23 cellular contexts compared by ENCODE assay signal in the genomic region with DNA sequence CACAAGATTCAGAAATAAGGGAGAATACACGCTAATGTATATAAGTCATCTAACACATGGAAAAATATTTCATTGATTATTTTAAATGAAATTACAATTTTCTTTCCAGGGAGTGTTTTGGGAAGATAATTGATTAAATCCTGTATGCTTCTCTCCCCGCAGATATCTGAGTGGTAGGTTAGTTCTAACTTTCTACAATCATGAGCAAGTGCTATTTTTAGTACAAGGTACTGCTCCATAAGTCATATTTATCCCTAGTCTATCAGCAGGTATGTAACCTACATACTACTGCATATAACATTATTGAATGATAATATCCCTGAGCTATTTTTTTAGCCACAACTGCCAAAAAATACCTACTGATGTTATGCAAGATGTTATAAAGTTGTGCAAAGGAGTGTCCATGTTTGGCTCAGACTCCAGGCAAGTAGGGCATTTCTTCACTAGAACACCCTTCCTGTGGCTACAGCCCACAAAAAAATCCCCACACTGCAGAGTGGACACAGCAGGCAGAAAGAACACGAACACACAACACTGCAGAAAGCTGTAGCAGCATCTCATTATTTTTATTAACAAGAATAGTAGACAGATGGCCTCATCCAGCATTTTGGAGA.
DNase-seq lines count a peak whose midpoint lies in the region; ATAC-seq and TF ChIP-seq lines count a peak whose summit lies in the region.
"Had no signal": no experiment of that assay in that cellular context is flagged by ENCODE, and none has a peak within 500 bp of the region (broad histone marks: within the 10 kb centered on the region; RNA-seq: fewer than 3 reads in every experiment).

No MANE protein-coding gene starts in this region.

- H3K27ac ChIP-seq in IMR-90 (ENCODE audit: insufficient read depth, low read length), result no peak overlapping the region
- no peak overlapping the region for H3K27ac ChIP-seq in liver (ENCODE audit: low read depth in 1 of 2, low read length in 2 of 2)
- no peak overlapping the region for H3K27ac ChIP-seq in caudate nucleus (ENCODE audit: low read depth, low read length)
- H3K27ac ChIP-seq: gastroesophageal sphincter, SK-N-MC, stomach, tibial nerve had no signal

- no peak overlapping the region for H3K18ac ChIP-seq in IMR-90 (ENCODE audit: low read depth, low read length)

- BruUV-seq in Caco-2 (replicated peaks; lab: Mats Ljungman, UMichigan) (no TSS peak), IMR-90 (replicated peaks; lab: Mats Ljungman, UMichigan) (no TSS peak)

- no peaks in the 10 kb centered on the region for H3K9me1 ChIP-seq in IMR-90 (ENCODE audit: insufficient read depth, low read length)

- TF ChIP-seq CTCF in Caco-2 (IDR thresholded peaks at IDR 0.05; ENCODE audit: insufficient read depth in 1 of 2, low read depth in 1 of 2, low read length in 1 of 2, severe bottlenecking in 1 of 2, unreplicated experiment in 1 of 2) (no peak), IMR-90 (conservative IDR thresholded peaks at IDR 0.05; ENCODE audit: low read depth, low read length) (no peak), choroid plexus epithelial cell (conservative IDR thresholded peaks at IDR 0.05; ENCODE audit: low read depth, low read length) (no peak), liver (IDR thresholded peaks at IDR 0.05; ENCODE audit: low read depth, low read length, missing input control) (no peak)

- no peak overlapping the region for H3K14ac ChIP-seq in IMR-90 (replicated peaks; ENCODE audit: low read depth, low read length)

- no peak overlapping the region for H2AK9ac ChIP-seq in IMR-90 (replicated peaks; ENCODE audit: low read depth, low read length, poor library complexity)

- H3K9ac ChIP-seq in IMR-90 (ENCODE audit: low read depth, low read length) (no peak overlapping the region), liver (ENCODE audit: low read depth in 1 of 2, low read length in 2 of 2) (no peak overlapping the region)

- H4K8ac ChIP-seq in IMR-90 (ENCODE audit: low read depth in 2 of 2, low read length in 2 of 2), result no peak overlapping the region

- H3K36me3 ChIP-seq in Caco-2 (ENCODE audit: control insufficient read depth, insufficient read depth, low read length) (no peaks in the 10 kb centered on the region), IMR-90 (ENCODE audit: control insufficient read depth, insufficient read depth, low read length) (peaks cover 4% of the 10 kb centered on the region; the same call in 1 of the 2 replicates), liver (ENCODE audit: control insufficient read depth in 4 of 4, insufficient read depth in 3 of 4, low read depth in 1 of 4, low read length in 3 of 4) (no peaks in the 10 kb centered on the region)
- H3K36me3 ChIP-seq: gastroesophageal sphincter, stomach had no signal

- H3K27me3 ChIP-seq in Caco-2 (replicated peaks; ENCODE audit: control insufficient read depth, insufficient read depth, low read length) (no peaks in the 10 kb centered on the region), IMR-90 (ENCODE audit: control insufficient read depth, insufficient read depth, low read length) (no peaks in the 10 kb centered on the region), liver (ENCODE audit: control insufficient read depth in 4 of 4, insufficient read depth in 4 of 4, low read length in 3 of 4) (no peaks in the 10 kb centered on the region)
- H3K27me3 ChIP-seq: gastroesophageal sphincter, stomach, tibial nerve had no signal

- POLR2A ChIA-PET in Caco-2 (lab: Charles Lee) (no interaction called here), IMR-90 (lab: Charles Lee; ENCODE audit: unreplicated experiment) (no interaction called here)

- no peak overlapping the region for H2AK5ac ChIP-seq in IMR-90 (ENCODE audit: low read depth, low read length)

- no peak overlapping the region for H3K23ac ChIP-seq in IMR-90 (ENCODE audit: low read depth, low read length)

- peaks cover 37% of the 10 kb centered on the region for H3K36me3 Mint-ChIP-seq in Caco-2 (ENCODE audit: insufficient read depth, unreplicated experiment)
- H3K36me3 Mint-ChIP-seq: naive B cell had no signal

- no peak overlapping the region for H2AFZ ChIP-seq in IMR-90 (replicated peaks; ENCODE audit: low read length, poor library complexity)

- no peaks in the 10 kb centered on the region for H3K9me3 Mint-ChIP-seq in Caco-2 (ENCODE audit: unreplicated experiment)
- H3K9me3 Mint-ChIP-seq: activated naive CD4-positive, alpha-beta T cell treated with anti-CD3 and anti-CD28 coated beads for 36 hours; activated T-cell treated with anti-CD3 and anti-CD28 coated beads, Interleukin-2, amount 50 U/mL, for 24 hours; CD8-positive, alpha-beta memory T cell had no signal

- peaks cover 6% of the 10 kb centered on the region for H3K4me1 Mint-ChIP-seq in Caco-2 (ENCODE audit: low read depth, unreplicated experiment)
- H3K4me1 Mint-ChIP-seq: CD8-positive, alpha-beta memory T cell; naive B cell had no signal

- intact Hi-C loops in Caco-2 (cut with micrococcal nuclease; ENCODE audit: unreplicated experiment) (loop anchor here (1.0 kb wide), 4 partner anchors 75 to 411 kb away; no protein-coding TSS in a partner anchor), IMR-90 (cut with micrococcal nuclease) (loop anchor here (1.0 to 10.0 kb wide), 4 partner anchors 149 to 1114 kb away; no protein-coding TSS in a partner anchor)

- H2BK120ac ChIP-seq in IMR-90 (ENCODE audit: low read depth, low read length), result no peak overlapping the region

- WGBS in IMR-90 (ENCODE audit: extremely low coverage in 2 of 2, insufficient read length in 1 of 2), 2 experiments, result no CpG with 5 or more reads among the region's 3 CpGs
- WGBS in liver, result 68% methylated on average over 3 of the region's 3 CpGs

- peak overlapping the region; percentile 12 for H3K27ac Mint-ChIP-seq in Caco-2 (ENCODE audit: unreplicated experiment)
- H3K27ac Mint-ChIP-seq: activated CD8-positive, alpha-beta T cell treated with anti-CD3 and anti-CD28 coated beads, Interleukin-2, amount 10 ng/mL, durations not matched to agents 7 days and 5 days; activated naive CD4-positive, alpha-beta T cell treated with anti-CD3 and anti-CD28 coated beads for 36 hours; activated T-cell treated with anti-CD3 and anti-CD28 coated beads, Interleukin-2, amount 50 U/mL, for 24 hours; CD8-positive, alpha-beta memory T cell; naive B cell had no signal

- no peak for TF ChIP-seq POLR2A in IMR-90 (IDR thresholded peaks at IDR 0.05; ENCODE audit: low read depth, low read length)

- H4K91ac ChIP-seq in IMR-90 (ENCODE audit: insufficient read depth, low read depth, low read length), result no peak overlapping the region

- peak; percentile 18 for ATAC-seq in IMR-90 (ENCODE audit: low read depth)
- ATAC-seq: activated CD4-positive, CD25-positive, alpha-beta regulatory T cell treated with anti-CD3 and anti-CD28 coated beads, Interleukin-2, amount 50 U/mL, for 24 hours; activated CD8-positive, alpha-beta T cell treated with anti-CD3 and anti-CD28 coated beads, Interleukin-2, amount 10 ng/mL, durations not matched to agents 7 days and 5 days; gastroesophageal sphincter had no signal

- H3K27me3 Mint-ChIP-seq in Caco-2 (ENCODE audit: insufficient read depth, unreplicated experiment), result no peaks in the 10 kb centered on the region
- H3K27me3 Mint-ChIP-seq: activated T-cell treated with anti-CD3 and anti-CD28 coated beads, Interleukin-2, amount 50 U/mL, for 24 hours; CD8-positive, alpha-beta memory T cell; naive B cell had no signal

- TF ChIP-seq RAD21 in IMR-90 (IDR thresholded peaks at IDR 0.05; ENCODE audit: low read length) (no peak), liver (IDR thresholded peaks at IDR 0.05) (peak in 1 of 2 donors; percentile 13)

- H3K4me2 ChIP-seq in IMR-90 (ENCODE audit: low read depth, low read length), result no peak overlapping the region

- H3K79me1 ChIP-seq in IMR-90 (ENCODE audit: low read depth in 1 of 2, low read length in 2 of 2), result 0 out of 4 replicates have a peak, but pooled peaks cover 0 to 4% of the 10 kb centered on the region in 2 experiments

- dilution Hi-C loops in IMR-90 (cut with HindIII; ENCODE audit: low sequenced_read_pairs, unreplicated experiment), result no loop called here

- H2BK15ac ChIP-seq in IMR-90 (ENCODE audit: low read depth, low read length), result no peak overlapping the region

- H3K9me3 ChIP-seq in Caco-2 (no peaks in the 10 kb centered on the region), IMR-90 (ENCODE audit: control insufficient read depth, insufficient read depth, low read length) (no peaks in the 10 kb centered on the region), liver (ENCODE audit: control insufficient read depth in 4 of 4, low read length in 3 of 4) (no peaks in the 10 kb centered on the region)
- H3K9me3 ChIP-seq: gastroesophageal sphincter, stomach, tibial nerve had no signal

- in situ Hi-C loops in IMR-90 (cut with MboI; ENCODE audit: low sequenced_read_pairs), result loop anchor here (10.0 to 25.0 kb wide), 2 partner anchors 291 to 1104 kb away; no protein-coding TSS in a partner anchor

- no peak overlapping the region for H2BK5ac ChIP-seq in IMR-90 (ENCODE audit: low read depth, low read length, poor library complexity, severe bottlenecking)

- H3K4me3 ChIP-seq in Caco-2 (ENCODE audit: low read depth, low read length) (no peak overlapping the region), IMR-90 (ENCODE audit: insufficient read depth, low read depth, low read length) (no peak overlapping the region), choroid plexus epithelial cell (ENCODE audit: low read depth, low read length) (no peak overlapping the region), liver (ENCODE audit: low read depth in 1 of 3, low read length in 3 of 3) (no peak overlapping the region)
- H3K4me3 ChIP-seq: gastroesophageal sphincter, SK-N-MC, stomach, tibial nerve had no signal

- H3K56ac ChIP-seq in IMR-90 (ENCODE audit: extremely low read depth, insufficient read depth, low read length), result no peak overlapping the region

- H3K4ac ChIP-seq in IMR-90 (ENCODE audit: low read depth, low read length), result no peak overlapping the region

- CTCF ChIA-PET in Caco-2 (lab: Charles Lee), result interaction anchor here (0.6 to 1.7 kb wide), 7 partner anchors 8 to 416 kb away, joined by 3 to 8 read pairs (median 3); partner anchors contain the start of gene FBXO33
- CTCF ChIA-PET in IMR-90 (lab: Yijun Ruan, JAX), result interaction anchor here (0.7 to 1.8 kb wide), 8 partner anchors 8 to 1112 kb away, joined by 3 to 10 read pairs (median 4); no protein-coding TSS in a partner anchor

- no peak overlapping the region for H3K4me3 Mint-ChIP-seq in Caco-2 (ENCODE audit: unreplicated experiment)
- H3K4me3 Mint-ChIP-seq: activated CD8-positive, alpha-beta T cell treated with anti-CD3 and anti-CD28 coated beads, Interleukin-2, amount 10 ng/mL, durations not matched to agents 7 days and 5 days; activated naive CD4-positive, alpha-beta T cell treated with anti-CD3 and anti-CD28 coated beads for 36 hours; activated T-cell treated with anti-CD3 and anti-CD28 coated beads, Interleukin-2, amount 50 U/mL, for 24 hours; CD8-positive, alpha-beta memory T cell; naive B cell had no signal

- no peak overlapping the region for H4K5ac ChIP-seq in IMR-90 (ENCODE audit: low read depth, low read length)

- DNase-seq in Caco-2, result no peak
- DNase-seq in IMR-90, result peak; percentile 13
- DNase-seq in choroid plexus epithelial cell (ENCODE audit: low read depth), result peak; percentile 80
- no peak for DNase-seq in stimulated activated CD4-positive, alpha-beta T cell treated with anti-CD3 and anti-CD28 coated beads, Interleukin-4, amount 100 ng/mL, for 1 hour
- no peak for DNase-seq in OCI-M1 (lab: John Stamatoyannopoulos, UW)
- DNase-seq in NCI-H69 (lab: John Stamatoyannopoulos, UW), result no peak
- no peak for DNase-seq in caudate nucleus (lab: John Stamatoyannopoulos, UW)
- DNase-seq: activated T-cell treated with anti-CD3 and anti-CD28 coated beads, Interleukin-2, amount 50 U/mL, for 24 hours; CD8-positive, alpha-beta memory T cell; central memory CD4-positive, alpha-beta T cell; DMS79; NCI-H1417 treated with DMSO at 0.1 percent for 48 hours; NCI-H510A; stimulated activated CD4-positive, alpha-beta T cell treated with anti-CD3 and anti-CD28 coated beads, Interleukin-12 subunit alpha, Interleukin-12 subunit beta, amount 100 ng/mL, for 4 hours; stomach had no signal

- no peaks in the 10 kb centered on the region for H4K20me1 ChIP-seq in IMR-90 (ENCODE audit: insufficient read depth, low read length)

- no peak overlapping the region for H2BK20ac ChIP-seq in IMR-90 (ENCODE audit: low read depth, low read length)

- peaks cover 4% of the 10 kb centered on the region; the same call in 1 of the 2 replicates for H3K4me1 ChIP-seq in Caco-2
- 0 out of 2 replicates have a peak, but pooled peaks cover 2% of the 10 kb centered on the region for H3K4me1 ChIP-seq in IMR-90 (ENCODE audit: control insufficient read depth, insufficient read depth, low read length)
- H3K4me1 ChIP-seq in liver (ENCODE audit: control insufficient read depth in 4 of 4, insufficient read depth in 4 of 4, low read length in 3 of 4), result peaks cover 1 to 18% (median 8%) of the 10 kb centered on the region in 4 donors
- H3K4me1 ChIP-seq: gastroesophageal sphincter had no signal

Comparison
In these comparisons a context has a peak if more than half of its experiments do, and no peak if none do; other contexts are left out.
1. DNase-seq: peak in IMR-90 (single experiment) and choroid plexus epithelial cell (single experiment); none in Caco-2 (0 of 2), stimulated activated CD4-positive, alpha-beta T cell treated with anti-CD3 and anti-CD28 coated beads, Interleukin-4, amount 100 ng/mL, for 1 hour (single experiment), OCI-M1 (single experiment), NCI-H69 (single experiment) and caudate nucleus (0 of 61).